In the genomic region with DNA sequence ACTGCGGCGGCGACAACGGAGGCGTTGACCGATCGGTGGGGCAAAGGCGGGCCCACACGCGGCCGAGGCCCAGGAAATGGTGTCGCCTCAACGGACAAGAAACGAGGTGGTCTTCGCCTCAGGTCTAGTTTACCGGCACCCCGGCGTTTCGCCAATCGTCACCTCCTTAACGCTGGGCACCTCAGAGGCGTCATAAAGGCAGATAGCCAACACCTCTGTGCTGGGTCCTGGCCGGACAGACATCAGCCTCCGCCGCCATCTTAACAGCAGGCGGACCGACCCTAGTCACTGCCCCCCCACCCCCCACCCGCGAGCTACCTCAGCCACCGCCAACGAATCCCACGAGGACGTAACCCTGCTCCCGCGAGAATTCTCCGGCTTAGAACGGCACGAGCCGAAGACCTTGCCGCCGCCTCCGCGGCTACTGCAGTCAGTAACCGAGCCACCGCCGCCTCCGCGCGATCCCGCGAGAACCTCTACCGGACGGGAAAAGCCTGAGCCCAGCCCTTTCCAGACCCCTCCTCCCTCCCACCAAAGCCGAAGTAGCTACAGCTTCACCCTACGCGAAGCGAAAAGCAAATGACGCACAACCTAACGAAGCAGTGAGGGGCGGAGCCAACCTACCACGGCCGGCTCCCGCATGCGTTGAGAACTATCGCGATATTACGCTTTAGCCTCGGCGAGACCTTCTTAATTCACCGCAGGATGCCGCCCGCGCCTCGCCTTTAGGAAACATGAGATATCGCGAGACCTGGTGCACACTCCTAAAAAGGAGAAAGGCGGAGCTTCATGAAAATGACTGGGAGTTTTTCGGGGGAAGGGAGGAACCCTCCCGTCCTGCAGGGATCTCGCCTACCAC, we compare ENCODE assay signal across 8 cellular contexts. TPM values are rescaled to one million over a fixed set of nuclear protein-coding genes. Genes with fewer than 3 reads are reported as not detected.
DNase-seq lines count a peak whose midpoint lies in the region; ATAC-seq and TF ChIP-seq lines count a peak whose summit lies in the region.

No MANE protein-coding gene starts in this region.

- H3K27me3 ChIP-seq in smooth muscle cell (ENCODE audit: low read depth) = no peaks in the 10 kb centered on the region

- no peaks in the 10 kb centered on the region for H3F3A ChIP-seq in smooth muscle cell (ENCODE audit: low read depth)

- H3K4me3 ChIP-seq in smooth muscle cell = peak overlapping the region; percentile 79

- no peaks in the 10 kb centered on the region for H3K9me3 ChIP-seq in smooth muscle cell (replicated peaks; ENCODE audit: low read depth)

- H3K36me3 Mint-ChIP-seq in activated B cell treated with CpG ODN at 0.5 μM for 24 hours (ENCODE audit: low read depth) (peaks cover 30% of the 10 kb centered on the region), immature natural killer cell (no peaks in the 10 kb centered on the region)

- H3K9ac ChIP-seq in smooth muscle cell (ENCODE audit: low read depth) = peak overlapping the region; percentile 100

- TF ChIP-seq CTCF in activated B cell treated with CpG ODN at 0.5 μM for 24 hours (IDR thresholded peaks at IDR 0.05) = no peak
- no peak for TF ChIP-seq CTCF in smooth muscle cell (IDR thresholded peaks at IDR 0.05; ENCODE audit: borderline replicate concordance, insufficient read depth, poor library complexity, severe bottlenecking)

- H3K4me3 Mint-ChIP-seq in activated B cell treated with CpG ODN at 0.5 μM for 24 hours (peak overlapping the region; percentile 91), immature natural killer cell (peak overlapping the region; percentile 79 to 97 (median 87))

- peak overlapping the region; percentile 100 for H3K27ac ChIP-seq in smooth muscle cell (ENCODE audit: low read depth)

- POLR2A ChIA-PET in activated B cell treated with CpG ODN at 0.5 μM for 24 hours (lab: Charles Lee) = interaction anchor here (0.5 to 6.0 kb wide), 19 partner anchors 9 to 1768 kb away, joined by 3 to 110 read pairs (median 5); a partner anchor contains a TSS

- H3K27ac Mint-ChIP-seq in activated B cell treated with CpG ODN at 0.5 μM for 24 hours (peak overlapping the region; percentile 97), immature natural killer cell (peak overlapping the region; percentile 86 to 98 (median 95))

- intact Hi-C loops in activated B cell treated with CpG ODN at 0.5 μM for 24 hours (cut with micrococcal nuclease) = loop anchor here (1.0 to 10.0 kb wide), 8 partner anchors 31 to 1481 kb away; a partner anchor contains a TSS

- WGBS in smooth muscle cell (ENCODE audit: low lambda C conversion rate) = 54% methylated on average over 66 of the region's 80 CpGs

- CTCF ChIA-PET in activated B cell treated with CpG ODN at 0.5 μM for 24 hours (lab: Charles Lee) = interaction anchor here (1.0 to 2.1 kb wide), 2 partner anchors 21 to 32 kb away, joined by 4 to 5 read pairs; no protein-coding TSS in a partner anchor

- peaks cover 8% of the 10 kb centered on the region for H3K4me1 ChIP-seq in smooth muscle cell (ENCODE audit: low read depth)

- H3K27me3 Mint-ChIP-seq in activated B cell treated with CpG ODN at 0.5 μM for 24 hours (no peaks in the 10 kb centered on the region), immature natural killer cell (ENCODE audit: low read depth in 3 of 3) (peaks cover 7 to 18% (median 13%) of the 10 kb centered on the region in 3 donors)

- DNase-seq in AG08395 (ENCODE audit: low spot score) (peak; percentile 86), NCI-H226 (peak; percentile 92), activated B cell treated with CpG ODN at 0.5 μM for 24 hours (peak; percentile 69), immature natural killer cell (peak; percentile 90 to 95 (median 94)), smooth muscle cell (lab: John Stamatoyannopoulos, UW; ENCODE audit: unreplicated experiment) (peak; percentile 81)
- peak; percentile 94 for DNase-seq in central memory CD4-positive, alpha-beta T cell

- H3K4me1 Mint-ChIP-seq in activated B cell treated with CpG ODN at 0.5 μM for 24 hours (peaks cover 40% of the 10 kb centered on the region), immature natural killer cell (peaks cover 35 to 49% of the 10 kb centered on the region in 2 donors)

- peaks cover 44% of the 10 kb centered on the region for H3K79me2 ChIP-seq in smooth muscle cell (ENCODE audit: low read depth)

- ATAC-seq in GM19023 (IDR thresholded peaks at IDR 0.05; ENCODE audit: unreplicated experiment) (peak; percentile 59), HG03196 (IDR thresholded peaks at IDR 0.05; ENCODE audit: unreplicated experiment) (peak; percentile 74), activated B cell treated with CpG ODN at 0.5 μM for 24 hours (ENCODE audit: low read depth) (peak; percentile 68)

- H4K20me1 ChIP-seq in smooth muscle cell (ENCODE audit: low read depth) = peaks cover 40% of the 10 kb centered on the region

- H3K9me3 Mint-ChIP-seq in activated B cell treated with CpG ODN at 0.5 μM for 24 hours (no peaks in the 10 kb centered on the region), immature natural killer cell (no peaks in the 10 kb centered on the region)

- peak overlapping the region; percentile 86 for H3K4me2 ChIP-seq in smooth muscle cell

- H2AFZ ChIP-seq in smooth muscle cell (ENCODE audit: low read depth) = no peak overlapping the region

- no peaks in the 10 kb centered on the region for H3K36me3 ChIP-seq in smooth muscle cell (ENCODE audit: low read depth)

RNA-seq across cellular contexts. Expression of a gene that starts 2.7 kb away (rescaled TPM):
- total RNA-seq in activated B cell treated with CpG ODN at 0.5 μM for 24 hours (236 and 257 TPM in 2 replicates), smooth muscle cell (102 and 122 TPM in 2 replicates)
- polyA plus RNA-seq in immature natural killer cell (10 to 100 TPM in 1 of 3 donors, 1 to 10 TPM in 2; 4.2 to 22.4 (median 4.6) TPM), smooth muscle cell (29.4 and 31.9 TPM in 2 replicates)

Comparison
In these comparisons a context has a peak if more than half of its experiments do, and no peak if none do; other contexts are left out.
1. Peak in every context shown above with its lines: DNase-seq, ATAC-seq, H3K4me3 ChIP-seq and H3K27ac ChIP-seq.